ENCODE assay signal across 32 cellular contexts in the genomic region with DNA sequence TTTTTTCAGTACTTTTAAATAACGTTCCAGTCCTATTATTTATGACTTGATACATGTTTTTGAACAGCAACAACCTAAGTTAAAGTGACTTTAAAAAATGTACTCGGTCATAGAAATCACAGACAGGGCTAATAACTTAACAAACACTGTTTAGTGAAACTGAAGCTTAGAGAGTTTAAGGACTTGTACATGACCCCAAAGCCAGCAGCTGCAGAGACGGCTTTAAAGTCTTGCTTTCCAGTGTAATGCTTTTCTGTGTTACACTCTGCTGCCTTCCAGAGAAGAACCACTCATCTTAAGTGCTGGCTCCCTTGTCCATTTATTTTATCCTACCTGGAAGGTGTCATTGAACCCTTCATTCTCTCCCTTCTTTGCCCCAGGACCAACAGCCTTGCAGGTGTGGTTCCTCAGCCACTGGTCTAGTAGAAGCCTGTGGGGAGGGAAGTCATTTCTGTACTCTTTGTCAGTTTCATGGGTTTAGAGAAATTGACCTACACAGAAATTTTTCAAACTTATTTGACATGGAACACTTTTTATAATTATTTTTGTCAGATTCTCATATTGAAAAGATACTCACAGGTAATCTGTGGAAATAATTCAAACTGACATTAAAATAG.
"Had no signal": no experiment of that assay in that cellular context is flagged by ENCODE, and none has a peak within 500 bp of the region (broad histone marks: within the 10 kb centered on the region; RNA-seq: fewer than 3 reads in every experiment).

No MANE protein-coding gene starts in this region.

- H3K36me3 Mint-ChIP-seq: activated naive CD8-positive, alpha-beta T cell treated with anti-CD3 and anti-CD28 coated beads for 36 hours; stimulated activated effector memory CD8-positive, alpha-beta T cell treated with anti-CD3 and anti-CD28 coated beads, Interleukin-12 subunit alpha, Interleukin-12 subunit beta, amount 100 ng/mL, for 72 hours had no signal

- ATAC-seq: activated CD4-positive, CD25-positive, alpha-beta regulatory T cell treated with anti-CD3 and anti-CD28 coated beads, Interleukin-2, amount 50 U/mL, for 24 hours; body of pancreas; natural killer cell; stimulated activated effector memory CD8-positive, alpha-beta T cell treated with anti-CD3 and anti-CD28 coated beads, Interleukin-12 subunit alpha, Interleukin-12 subunit beta, amount 100 ng/mL, for 72 hours had no signal

- H3K27me3 ChIP-seq: adrenal gland, body of pancreas, esophagus squamous epithelium, neutrophil, sigmoid colon, uterus had no signal

- H3K27me3 Mint-ChIP-seq: activated naive CD8-positive, alpha-beta T cell treated with anti-CD3 and anti-CD28 coated beads for 36 hours; stimulated activated naive CD8-positive, alpha-beta T cell treated with anti-CD3 and anti-CD28 coated beads, Interleukin-15, Interleukin-2, amounts not matched to agents 100 ng/mL and 50 ng/mL, for 24 hours had no signal

- FAIRE-seq: islet of Langerhans had no signal

- H3K4me1 ChIP-seq: adrenal gland, esophagus squamous epithelium, left ventricle myocardium inferior, sigmoid colon, uterus had no signal

- H3K4me3 ChIP-seq: adrenal gland, body of pancreas, esophagus squamous epithelium, left ventricle myocardium inferior, lung, sigmoid colon, thoracic aorta, uterus had no signal

- H3K4me1 Mint-ChIP-seq: activated naive CD8-positive, alpha-beta T cell treated with anti-CD3 and anti-CD28 coated beads for 36 hours; natural killer cell; stimulated activated effector memory CD8-positive, alpha-beta T cell treated with anti-CD3 and anti-CD28 coated beads, Interleukin-12 subunit alpha, Interleukin-12 subunit beta, amount 100 ng/mL, for 72 hours had no signal

- H3K4me3 Mint-ChIP-seq: activated naive CD4-positive, alpha-beta T cell treated with anti-CD3 and anti-CD28 coated beads for 36 hours; activated naive CD8-positive, alpha-beta T cell treated with anti-CD3 and anti-CD28 coated beads for 36 hours; activated T-helper 1 cell treated with anti-CD3 and anti-CD28 coated beads, Interleukin-12 subunit alpha, Interleukin-12 subunit beta, Interleukin-2, Interleukin-4 antibody, amounts not matched to agents 30 ng/mL and 10 ng/mL and 1 ng/mL, durations not matched to agents 14 hours and 24 hours and 36 hours; natural killer cell; stimulated activated effector memory CD8-positive, alpha-beta T cell treated with anti-CD3 and anti-CD28 coated beads, Interleukin-12 subunit alpha, Interleukin-12 subunit beta, amount 100 ng/mL, for 72 hours; stimulated activated naive CD8-positive, alpha-beta T cell treated with anti-CD3 and anti-CD28 coated beads, Interleukin-15, Interleukin-2, amounts not matched to agents 100 ng/mL and 50 ng/mL, for 24 hours had no signal

- H3K36me3 ChIP-seq: adrenal gland, esophagus squamous epithelium, left ventricle myocardium inferior, neutrophil, sigmoid colon, thoracic aorta, uterus, WERI-Rb-1 had no signal

- H3K27ac ChIP-seq: adrenal gland, body of pancreas, epithelial cell of prostate, esophagus squamous epithelium, left ventricle myocardium inferior, neutrophil, sigmoid colon, thoracic aorta, uterus, WERI-Rb-1 had no signal

- H3K9me3 Mint-ChIP-seq: activated naive CD4-positive, alpha-beta T cell treated with anti-CD3 and anti-CD28 coated beads for 36 hours; activated T-helper 1 cell treated with anti-CD3 and anti-CD28 coated beads, Interleukin-12 subunit alpha, Interleukin-12 subunit beta, Interleukin-2, Interleukin-4 antibody, amounts not matched to agents 30 ng/mL and 10 ng/mL and 1 ng/mL, durations not matched to agents 14 hours and 24 hours and 36 hours had no signal

- DNase-seq: activated CD4-positive, alpha-beta T cell treated with anti-CD3 and anti-CD28 coated beads for 48 hours; activated CD4-positive, alpha-beta T cell treated with anti-CD3 and anti-CD28 coated beads, Interleukin-2, amount 50 U/mL, for 48 hours; activated CD8-positive, alpha-beta memory T cell treated with anti-CD3 and anti-CD28 coated beads for 24 hours; activated effector memory CD4-positive, alpha-beta T cell treated with anti-CD3 and anti-CD28 coated beads, Interleukin-2, amount 50 U/mL, for 16 hours; activated naive CD4-positive, alpha-beta T cell treated with anti-CD3 and anti-CD28 coated beads for 36 hours; activated naive CD8-positive, alpha-beta T cell treated with anti-CD3 and anti-CD28 coated beads for 36 hours; adrenal gland; aorta; body of pancreas; dermis blood vessel endothelial cell; effector CD4-positive, alpha-beta T cell; esophagus squamous epithelium; foreskin melanocyte; left ventricle myocardium inferior; mesendoderm; natural killer cell; retina; sigmoid colon; small intestine; stimulated activated CD4-positive, alpha-beta T cell treated with anti-CD3 and anti-CD28 coated beads, Interleukin-4, amount 100 ng/mL, for 24 hours; trophoblast cell; uterus; WERI-Rb-1 had no signal

- H3K27ac Mint-ChIP-seq: activated naive CD4-positive, alpha-beta T cell treated with anti-CD3 and anti-CD28 coated beads for 36 hours; activated naive CD8-positive, alpha-beta T cell treated with anti-CD3 and anti-CD28 coated beads for 36 hours; activated T-helper 1 cell treated with anti-CD3 and anti-CD28 coated beads, Interleukin-12 subunit alpha, Interleukin-12 subunit beta, Interleukin-2, Interleukin-4 antibody, amounts not matched to agents 30 ng/mL and 10 ng/mL and 1 ng/mL, durations not matched to agents 14 hours and 24 hours and 36 hours; natural killer cell; stimulated activated effector memory CD8-positive, alpha-beta T cell treated with anti-CD3 and anti-CD28 coated beads, Interleukin-12 subunit alpha, Interleukin-12 subunit beta, amount 100 ng/mL, for 72 hours; stimulated activated naive CD8-positive, alpha-beta T cell treated with anti-CD3 and anti-CD28 coated beads, Interleukin-15, Interleukin-2, amounts not matched to agents 100 ng/mL and 50 ng/mL, for 24 hours had no signal

- H3K9me3 ChIP-seq: adrenal gland, body of pancreas, esophagus squamous epithelium, left ventricle myocardium inferior, sigmoid colon, thoracic aorta, uterus had no signal
